8 cellular contexts compared by ENCODE assay signal in genomic region chr9:131837316-131837715, GRCh38.
A peak's percentile ranks its signal among the peaks of the same experiment; 100 is the strongest.
DNase-seq lines count a peak whose midpoint lies in the region; ATAC-seq and TF ChIP-seq lines count a peak whose summit lies in the region.

No MANE protein-coding gene starts in this region.

- H3K4me3 ChIP-seq in GM12865 (ENCODE audit: low read depth, low read length) (no peak overlapping the region), RWPE2 (ENCODE audit: severe bottlenecking) (no peak overlapping the region)

- intact Hi-C loops in left cardiac atrium (cut with DNase I) = loop anchor here in 1 of 2 donors (5.0 kb wide), 1 partner anchor 395 kb away; no protein-coding TSS in a partner anchor

- no peaks in the 10 kb centered on the region for H3K36me3 ChIP-seq in RWPE2 (ENCODE audit: low read depth)

- H3K27ac ChIP-seq in RWPE2 (ENCODE audit: poor library complexity, severe bottlenecking) = no peak overlapping the region

- in situ Hi-C loops in ACHN (cut with HindIII; ENCODE audit: low pct_ligation_motif_present, low pct_unique_long_range_greater_than_20kb, low sequenced_read_pairs) = no loop called here

- ATAC-seq in RWPE2 (ENCODE audit: low read depth) = no peak; the same call in 2 of the 3 replicates
- ATAC-seq in left cardiac atrium = peak; percentile 46 to 88
- no peak for ATAC-seq in HG03175 (IDR thresholded peaks at IDR 0.05; ENCODE audit: unreplicated experiment)

- H3K4me1 ChIP-seq in RWPE2 (ENCODE audit: insufficient read depth, poor library complexity, severe bottlenecking) = no peaks in the 10 kb centered on the region

- H3K27me3 ChIP-seq in RWPE2 (ENCODE audit: insufficient read depth, poor library complexity, severe bottlenecking) = peaks cover 4% of the 10 kb centered on the region

- no peaks in the 10 kb centered on the region for H3K9me3 ChIP-seq in RWPE2 (ENCODE audit: severe bottlenecking)

- DNase-seq in ACHN = peak; percentile 9
- DNase-seq in GM12865 (ENCODE audit: low read depth) = no peak
- no peak for DNase-seq in RWPE2 (ENCODE audit: low spot score)
- DNase-seq in left cardiac atrium = peak; percentile 43
- DNase-seq in NCI-H446 (lab: John Stamatoyannopoulos, UW) = no peak
- DNase-seq in AG20443 (ENCODE audit: low spot score) = no peak
- DNase-seq in activated CD8-positive, alpha-beta memory T cell treated with anti-CD3 and anti-CD28 coated beads, Interleukin-2, amount 50 U/mL, for 4 hours = no peak

- peak; percentile 6 for TF ChIP-seq CTCF in GM12865 (IDR thresholded peaks at IDR 0.05; ENCODE audit: insufficient read depth, low read depth, low read length, missing control alignments)
- TF ChIP-seq CTCF in RWPE2 (IDR thresholded peaks at IDR 0.05; ENCODE audit: poor library complexity, severe bottlenecking) = peak; percentile 13

Comparison
In these comparisons a context has a peak if more than half of its experiments do, and no peak if none do; other contexts are left out.
1. DNase-seq: peak in ACHN (single experiment) and left cardiac atrium (single experiment); none in GM12865 (single experiment), RWPE2 (single experiment), NCI-H446 (0 of 2), AG20443 (single experiment) and activated CD8-positive, alpha-beta memory T cell treated with anti-CD3 and anti-CD28 coated beads, Interleukin-2, amount 50 U/mL, for 4 hours (single experiment).
2. ATAC-seq: peak in left cardiac atrium (2 of 2); none in RWPE2 (single experiment) and HG03175 (single experiment).